In genomic region chr5:642481-642880, GRCh38 we compare ENCODE assay signal across 21 cellular contexts.
"Had no signal": no experiment of that assay in that cellular context is flagged by ENCODE, and none has a peak within 500 bp of the region (broad histone marks: within the 10 kb centered on the region; RNA-seq: fewer than 3 reads in every experiment).

No MANE protein-coding gene starts in this region.

- H3K9me3 Mint-ChIP-seq: brain; T-helper 1 cell treated with Interleukin-12 subunit alpha and Interleukin-12 subunit beta and Interleukin-4 antibody, amounts not matched to agents 30 μg/mL and 1 μg/mL, for 36 hours; WTC11 had no signal

- H3K4me3 Mint-ChIP-seq: activated CD8-positive, alpha-beta T cell treated with anti-CD3 and anti-CD28 coated beads, Interleukin-2, amount 10 ng/mL, durations not matched to agents 7 days and 5 days; activated naive CD8-positive, alpha-beta T cell; brain; T-helper 1 cell treated with Interleukin-12 subunit alpha and Interleukin-12 subunit beta and Interleukin-4 antibody, amounts not matched to agents 30 μg/mL and 1 μg/mL, for 36 hours; WTC11 had no signal

- ATAC-seq: activated CD8-positive, alpha-beta T cell treated with anti-CD3 and anti-CD28 coated beads, Interleukin-2, amount 10 ng/mL, durations not matched to agents 7 days and 5 days; WTC11 had no signal

- H3K27me3 Mint-ChIP-seq: activated naive CD8-positive, alpha-beta T cell; brain had no signal

- DNase-seq: activated CD4-positive, alpha-beta T cell treated with anti-CD3 and anti-CD28 coated beads for 48 hours; activated CD4-positive, alpha-beta T cell treated with anti-CD3 and anti-CD28 coated beads, Interleukin-2, amount 50 U/mL, for 4 hours; activated CD4-positive, CD25-positive, alpha-beta regulatory T cell treated with anti-CD3 and anti-CD28 coated beads, Interleukin-2, amount 50 U/mL, for 72 hours; activated CD8-positive, alpha-beta memory T cell treated with anti-CD3 and anti-CD28 coated beads, Interleukin-2, amount 50 U/mL, for 48 hours; activated CD8-positive, alpha-beta T cell treated with anti-CD3 and anti-CD28 coated beads, Interleukin-2, amount 10 ng/mL, durations not matched to agents 7 days and 5 days; activated effector memory CD4-positive, alpha-beta T cell treated with anti-CD3 and anti-CD28 coated beads, Interleukin-2, amount 50 U/mL, for 16 hours; activated naive CD4-positive, alpha-beta T cell treated with Interleukin-2 at 50 U/mL for 16 hours; activated T-cell treated with anti-CD3 and anti-CD28 coated beads, Interleukin-2, amount 50 U/mL, for 1 hour; amygdala; Kasumi-1; NCI-H1105 treated with DMSO at 0.1 percent for 48 hours; NCI-H1436 treated with DMSO at 0.1 percent for 48 hours; NCI-H1930; NCI-H510A treated with DMSO at 0.1 percent for 48 hours; NCI-H69; NK-92 treated with Interleukin-12 subunit alpha and Interleukin-12 subunit beta, amount 100 ng/mL, for 24 hours; SHP77 treated with DMSO at 0.1 percent for 48 hours had no signal

- H3K4me1 Mint-ChIP-seq: brain, WTC11 had no signal

- H3K27ac Mint-ChIP-seq: activated CD8-positive, alpha-beta T cell treated with anti-CD3 and anti-CD28 coated beads, Interleukin-2, amount 10 ng/mL, durations not matched to agents 7 days and 5 days; activated naive CD8-positive, alpha-beta T cell; brain; T-helper 1 cell treated with Interleukin-12 subunit alpha and Interleukin-12 subunit beta and Interleukin-4 antibody, amounts not matched to agents 30 μg/mL and 1 μg/mL, for 36 hours; WTC11 had no signal
